8 cellular contexts compared by ENCODE assay signal in genomic region chr22:41197046-41197807, GRCh38. TPM values are rescaled to one million over a fixed set of nuclear protein-coding genes. Genes with fewer than 3 reads are reported as not detected.
DNase-seq lines count a peak whose midpoint lies in the region; ATAC-seq and TF ChIP-seq lines count a peak whose summit lies in the region.

No MANE protein-coding gene starts in this region.

- peak overlapping the region; percentile 90 for H3K4me2 ChIP-seq in fibroblast of lung (ENCODE audit: extremely low read depth, insufficient read depth, low read length)

- TF ChIP-seq CTCF in Panc1 (IDR thresholded peaks at IDR 0.05): no peak; the same call in 1 of the 2 replicates
- TF ChIP-seq CTCF in fibroblast of lung (conservative IDR thresholded peaks at IDR 0.05 in 1 of 2, IDR thresholded peaks at IDR 0.05 in 1 of 2; ENCODE audit: low read depth in 1 of 2, low read length in 2 of 2): peak in 1 of 2 donors; percentile 15

- CTCF ChIA-PET in Panc1 (lab: Charles Lee): interaction anchor here (2.0 kb wide), 1 partner anchor 274 kb away, joined by 7 read pairs; no protein-coding TSS in a partner anchor

- peak overlapping the region; percentile 25; the same call in 1 of the 2 replicates for H3K9ac ChIP-seq in HUES64 (ENCODE audit: low read depth, low read length)
- peak overlapping the region; percentile 53 for H3K9ac ChIP-seq in fibroblast of lung (ENCODE audit: insufficient read depth, low read length)

- DNase-seq in COLO668 (lab: John Stamatoyannopoulos, UW; ENCODE audit: unreplicated experiment): peak; percentile 88
- DNase-seq in Panc1 (ENCODE audit: low read depth, low spot score): no peak
- peak; percentile 86 to 88 for DNase-seq in activated T-cell treated with anti-CD3 and anti-CD28 coated beads, Interleukin-2, amount 50 U/mL, for 72 hours
- DNase-seq in fibroblast of lung (ENCODE audit: low read depth in 2 of 2): peak; percentile 32 to 46
- peak; percentile 72 for DNase-seq in naive B cell
- DNase-seq in stimulated activated effector memory CD8-positive, alpha-beta T cell treated with anti-CD3 and anti-CD28 coated beads, Interleukin-12 subunit alpha, Interleukin-12 subunit beta, amount 100 ng/mL, for 72 hours (ENCODE audit: low spot score in 2 of 2): peak; percentile 77 to 91

- peaks cover 9% of the 10 kb centered on the region for H3K27me3 Mint-ChIP-seq in activated T-cell treated with anti-CD3 and anti-CD28 coated beads, Interleukin-2, amount 50 U/mL, for 72 hours (ENCODE audit: low read depth)
- peaks cover 0 to 18% (median 0%) of the 10 kb centered on the region in 3 donors for H3K27me3 Mint-ChIP-seq in naive B cell

- no peaks in the 10 kb centered on the region for H3K79me2 ChIP-seq in fibroblast of lung (ENCODE audit: control insufficient read depth, insufficient read depth, low read length)

- intact Hi-C loops in Panc1 (cut with micrococcal nuclease; ENCODE audit: unreplicated experiment): no loop called here

- H3K4me1 ChIP-seq in HUES64 (ENCODE audit: insufficient read depth, low read length) (peaks cover 4% of the 10 kb centered on the region; the same call in 1 of the 2 replicates), Panc1 (ENCODE audit: control insufficient read depth, insufficient read depth, low read length) (no peaks in the 10 kb centered on the region), fibroblast of lung (ENCODE audit: control insufficient read depth, extremely low read depth, insufficient read depth, low read length) (peaks cover 2% of the 10 kb centered on the region)

- under 1% methylated on average over 82 of the region's 82 CpGs for WGBS in HUES64

- H3K9me3 ChIP-seq in HUES64 (ENCODE audit: insufficient read depth, low read depth, low read length): no peaks in the 10 kb centered on the region
- no peaks in the 10 kb centered on the region for H3K9me3 ChIP-seq in Panc1 (ENCODE audit: control insufficient read depth, insufficient read depth, low read depth, low read length)
- no peaks in the 10 kb centered on the region for H3K9me3 ChIP-seq in fibroblast of lung (ENCODE audit: control insufficient read depth, insufficient read depth, low read depth, low read length)

- H3K4me3 Mint-ChIP-seq in activated T-cell treated with anti-CD3 and anti-CD28 coated beads, Interleukin-2, amount 50 U/mL, for 72 hours: peak overlapping the region; percentile 91 to 92
- peak overlapping the region; percentile 81 to 97 (median 90) for H3K4me3 Mint-ChIP-seq in naive B cell
- H3K4me3 Mint-ChIP-seq in stimulated activated effector memory CD8-positive, alpha-beta T cell treated with anti-CD3 and anti-CD28 coated beads, Interleukin-12 subunit alpha, Interleukin-12 subunit beta, amount 100 ng/mL, for 72 hours: peak overlapping the region; percentile 78

- no peak overlapping the region for H3K27ac Mint-ChIP-seq in activated T-cell treated with anti-CD3 and anti-CD28 coated beads, Interleukin-2, amount 50 U/mL, for 72 hours
- peak overlapping the region in 3 of 6 donors; percentile 54 to 95 (median 88) for H3K27ac Mint-ChIP-seq in naive B cell
- H3K27ac Mint-ChIP-seq in stimulated activated effector memory CD8-positive, alpha-beta T cell treated with anti-CD3 and anti-CD28 coated beads, Interleukin-12 subunit alpha, Interleukin-12 subunit beta, amount 100 ng/mL, for 72 hours: peak overlapping the region; percentile 12

- H3K27me3 ChIP-seq in HUES64 (ENCODE audit: insufficient read depth, low read length) (peaks cover 45% of the 10 kb centered on the region), Panc1 (ENCODE audit: control insufficient read depth, insufficient read depth, low read length) (no peaks in the 10 kb centered on the region), fibroblast of lung (ENCODE audit: control insufficient read depth, insufficient read depth, low read length) (no peaks in the 10 kb centered on the region)

- peak overlapping the region; percentile 93 for H2AFZ ChIP-seq in fibroblast of lung (ENCODE audit: low read length)

- in situ Hi-C loops in Panc1 (cut with HindIII; ENCODE audit: low pct_unique_long_range_greater_than_20kb, low sequenced_read_pairs): no loop called here

- no peaks in the 10 kb centered on the region for H3K36me3 Mint-ChIP-seq in activated T-cell treated with anti-CD3 and anti-CD28 coated beads, Interleukin-2, amount 50 U/mL, for 72 hours (ENCODE audit: insufficient read depth in 2 of 2)
- no peaks in the 10 kb centered on the region for H3K36me3 Mint-ChIP-seq in naive B cell
- no peaks in the 10 kb centered on the region for H3K36me3 Mint-ChIP-seq in stimulated activated effector memory CD8-positive, alpha-beta T cell treated with anti-CD3 and anti-CD28 coated beads, Interleukin-12 subunit alpha, Interleukin-12 subunit beta, amount 100 ng/mL, for 72 hours

- H3K9me3 Mint-ChIP-seq in activated T-cell treated with anti-CD3 and anti-CD28 coated beads, Interleukin-2, amount 50 U/mL, for 72 hours: no peaks in the 10 kb centered on the region
- no peaks in the 10 kb centered on the region for H3K9me3 Mint-ChIP-seq in naive B cell
- no peaks in the 10 kb centered on the region for H3K9me3 Mint-ChIP-seq in stimulated activated effector memory CD8-positive, alpha-beta T cell treated with anti-CD3 and anti-CD28 coated beads, Interleukin-12 subunit alpha, Interleukin-12 subunit beta, amount 100 ng/mL, for 72 hours

- BruUV-seq in Panc1 (replicated peaks; lab: Mats Ljungman, UMichigan): no TSS peak

- ATAC-seq in GM21390 (IDR thresholded peaks at IDR 0.05; ENCODE audit: unreplicated experiment) (peak; percentile 77), Panc1 (peak; percentile 93), naive B cell (ENCODE audit: low read depth in 2 of 2) (peak; percentile 88)
- peak; percentile 91 to 94 for ATAC-seq in activated T-cell treated with anti-CD3 and anti-CD28 coated beads, Interleukin-2, amount 50 U/mL, for 72 hours (replicated peaks in 1 of 2)
- ATAC-seq in stimulated activated effector memory CD8-positive, alpha-beta T cell treated with anti-CD3 and anti-CD28 coated beads, Interleukin-12 subunit alpha, Interleukin-12 subunit beta, amount 100 ng/mL, for 72 hours: peak; percentile 89

- POLR2A ChIA-PET in Panc1 (lab: Charles Lee): no interaction called here

- peaks cover 11% of the 10 kb centered on the region for H3K4me1 Mint-ChIP-seq in activated T-cell treated with anti-CD3 and anti-CD28 coated beads, Interleukin-2, amount 50 U/mL, for 72 hours (ENCODE audit: low read depth)
- H3K4me1 Mint-ChIP-seq in naive B cell: peaks cover 9 to 11% (median 10%) of the 10 kb centered on the region in 3 donors
- peaks cover 10% of the 10 kb centered on the region for H3K4me1 Mint-ChIP-seq in stimulated activated effector memory CD8-positive, alpha-beta T cell treated with anti-CD3 and anti-CD28 coated beads, Interleukin-12 subunit alpha, Interleukin-12 subunit beta, amount 100 ng/mL, for 72 hours

- H4K20me1 ChIP-seq in fibroblast of lung (ENCODE audit: control insufficient read depth, extremely low read depth, insufficient read depth, low read length): no peaks in the 10 kb centered on the region

- H3K36me3 ChIP-seq in HUES64 (ENCODE audit: insufficient read depth, low read length) (no peaks in the 10 kb centered on the region), Panc1 (ENCODE audit: control insufficient read depth, insufficient read depth, low read length) (no peaks in the 10 kb centered on the region), fibroblast of lung (ENCODE audit: control insufficient read depth, insufficient read depth, low read length) (no peaks in the 10 kb centered on the region)

- H3K4me3 ChIP-seq in HUES64 (ENCODE audit: low read length) (peak overlapping the region; percentile 77), Panc1 (ENCODE audit: low read depth in 2 of 2, low read length in 2 of 2) (peak overlapping the region; percentile 62 to 74), fibroblast of lung (replicated peaks in 1 of 4; ENCODE audit: control extremely low read depth in 1 of 4, insufficient read depth in 1 of 4, low read depth in 3 of 4, low read length in 4 of 4) (peak overlapping the region; percentile 58 to 78 (median 73))

- H3K27ac ChIP-seq in HUES64 (ENCODE audit: low read depth, low read length) (no peak overlapping the region), Panc1 (ENCODE audit: low read length) (peak overlapping the region; percentile 39; the same call in 1 of the 2 replicates), fibroblast of lung (ENCODE audit: insufficient read depth, low read length) (peak overlapping the region; percentile 4)

RNA-seq across cellular contexts. Expression of gene L3MBTL2, which starts 7.9 kb away (rescaled TPM):
- 18.8 TPM for polyA plus RNA-seq in HUES64 (2013, experiment 1 of 2)
- polyA plus RNA-seq in HUES64 (2013, experiment 2 of 2): 17.5 TPM
- 26.6 TPM for total RNA-seq in Panc1 (2021; ENCODE audit: unreplicated experiment)
- polyA plus RNA-seq in Panc1 (2012; ENCODE audit: insufficient read length): 24.9 TPM
- total RNA-seq in activated T-cell treated with anti-CD3 and anti-CD28 coated beads, Interleukin-2, amount 50 U/mL, for 72 hours: 10 to 100 TPM; 21.9 to 25.6 TPM
- 15.4 and 16.0 TPM in 2 replicates for total RNA-seq in fibroblast of lung
- polyA plus RNA-seq in fibroblast of lung: 19.3 and 27.7 TPM in 2 replicates
- 14.9 and 22.4 TPM in 2 replicates for polyA plus RNA-seq in fibroblast of lung (2012)
- 33.3 and 48.8 TPM in 2 replicates for polyA minus RNA-seq in fibroblast of lung (ENCODE audit: low replicate concordance)
- polyA plus RNA-seq in naive B cell (ENCODE audit: low read depth in 6 of 6): 10 to 100 TPM; 21.2 to 29.8 (median 22.4) TPM

RNA-seq across cellular contexts. Expression of gene CHADL, which starts 43.5 kb away (rescaled TPM):
- polyA plus RNA-seq in HUES64 (2013, experiment 1 of 2): 0.20 TPM
- polyA plus RNA-seq in HUES64 (2013, experiment 2 of 2): 0.63 TPM
- total RNA-seq in Panc1 (2021; ENCODE audit: unreplicated experiment): 0.33 TPM
- polyA plus RNA-seq in Panc1 (2012; ENCODE audit: insufficient read length): 0.44 TPM
- total RNA-seq in activated T-cell treated with anti-CD3 and anti-CD28 coated beads, Interleukin-2, amount 50 U/mL, for 72 hours: 1 to 10 TPM in 1 of 2 donors, under 1 TPM in 1; 0.55 to 1.4 TPM
- total RNA-seq in fibroblast of lung: 2.1 and 3.1 TPM in 2 replicates
- 0.10 and 0.14 TPM in 2 replicates for polyA plus RNA-seq in fibroblast of lung
- 0.24 and 0.45 TPM in 2 replicates for polyA plus RNA-seq in fibroblast of lung (2012)
- 0.51 TPM in 1 of 2 replicates, not detected in the other for polyA minus RNA-seq in fibroblast of lung (ENCODE audit: low replicate concordance)
- polyA plus RNA-seq in naive B cell (ENCODE audit: low read depth in 6 of 6): not detected
